8 cellular contexts compared by ENCODE assay signal in the genomic region with DNA sequence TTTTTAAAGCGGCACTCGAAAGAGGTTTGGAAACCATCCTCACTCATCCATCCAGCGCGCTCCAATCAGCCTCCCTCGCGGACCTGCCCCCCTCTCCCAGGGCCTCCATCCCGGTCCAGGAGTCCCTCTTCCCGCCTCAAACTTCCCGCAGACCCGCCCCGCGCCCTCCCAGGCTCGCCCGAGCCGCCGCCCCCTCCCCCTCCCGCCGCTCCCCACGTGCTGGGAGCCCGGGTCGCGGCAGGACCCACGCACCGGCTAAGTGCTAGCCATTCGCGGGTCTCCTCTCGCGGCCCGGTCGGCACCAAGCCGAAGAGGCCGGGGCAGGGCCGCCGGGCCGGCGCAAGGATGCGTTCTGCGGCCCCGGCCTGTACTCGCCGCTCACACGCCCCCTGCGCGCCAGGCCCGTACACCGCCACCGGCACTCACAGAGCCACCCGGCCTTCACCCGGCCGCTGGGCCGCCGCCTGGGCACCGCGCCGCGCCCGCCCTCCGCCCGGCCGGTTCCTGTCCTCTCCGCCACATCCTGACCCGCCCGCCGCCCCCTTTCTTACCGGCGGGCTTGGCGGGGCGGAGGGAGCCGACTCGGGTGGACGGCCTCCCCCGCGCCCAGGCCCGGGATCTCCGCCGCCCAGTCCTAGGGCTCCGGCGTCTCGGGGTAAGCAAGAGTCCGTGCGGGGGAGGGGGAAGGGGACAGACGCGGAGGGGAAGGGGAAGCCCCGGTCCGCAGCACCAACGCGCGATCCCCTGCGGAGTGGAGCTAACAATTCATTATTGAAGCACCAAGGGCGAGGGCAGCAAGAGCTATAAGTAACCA. TPM values are rescaled to one million over a fixed set of nuclear protein-coding genes. Genes with fewer than 3 reads are reported as not detected.
DNase-seq lines count a peak whose midpoint lies in the region; ATAC-seq, FAIRE-seq and TF ChIP-seq lines count a peak whose summit lies in the region.

No MANE protein-coding gene starts in this region.

- H3K4me2 ChIP-seq in trophoblast cell (ENCODE audit: low read length): peak overlapping the region; percentile 97

- no CpG with 5 or more reads among the region's 90 CpGs for WGBS in trophoblast cell (ENCODE audit: extremely low coverage, insufficient coverage, insufficient read length)

- H4K12ac ChIP-seq in trophoblast cell (ENCODE audit: low read depth, low read length): peak overlapping the region; percentile 95

- peak overlapping the region; percentile 98 for H3K18ac ChIP-seq in trophoblast cell (ENCODE audit: low read length)

- peak overlapping the region; percentile 100 for H3K9ac ChIP-seq in adipocyte (ENCODE audit: low read length)
- peak overlapping the region; percentile 90 for H3K9ac ChIP-seq in trophoblast cell (ENCODE audit: low read length)

- peak overlapping the region; percentile 64 for H2BK120ac ChIP-seq in trophoblast cell (ENCODE audit: insufficient read depth, low read length, poor library complexity)

- no peak for TF ChIP-seq CTCF in cardiac muscle cell (IDR thresholded peaks at IDR 0.05; ENCODE audit: low read depth, low read length)

- H3K79me1 ChIP-seq in trophoblast cell (ENCODE audit: low read length): peaks cover 12% of the 10 kb centered on the region

- H3K4me1 ChIP-seq in adipocyte (ENCODE audit: control insufficient read depth, insufficient read depth, low read length) (peaks cover 35% of the 10 kb centered on the region), cardiac muscle cell (ENCODE audit: low read depth) (peaks cover 9% of the 10 kb centered on the region), trophoblast cell (ENCODE audit: control insufficient read depth in 1 of 2, insufficient read depth in 2 of 2, low read length in 2 of 2) (no peaks in the 10 kb centered on the region)

- ATAC-seq in GM19351 (IDR thresholded peaks at IDR 0.05; ENCODE audit: unreplicated experiment) (peak; percentile 29), HG03442 (IDR thresholded peaks at IDR 0.05; ENCODE audit: unreplicated experiment) (peak; percentile 24)

- no peak overlapping the region for H3K23ac ChIP-seq in trophoblast cell (ENCODE audit: low read length)

- DNase-seq in C1 segment of cervical spinal cord (lab: John Stamatoyannopoulos, UW) (peak; percentile 12 to 86 (median 57)), RPMI8226 (peak; percentile 62), adipocyte (ENCODE audit: low read depth) (peak; percentile 94), cardiac muscle cell (ENCODE audit: low read depth in 1 of 2, low spot score in 1 of 2) (peak; percentile 67 to 72), trophoblast cell (peak; percentile 51 to 60), urothelium cell line (ENCODE audit: low spot score) (peak; percentile 66)

- no peak overlapping the region for H2BK12ac ChIP-seq in trophoblast cell (ENCODE audit: low read length)

- peak overlapping the region; percentile 91 for H2BK5ac ChIP-seq in trophoblast cell (ENCODE audit: low read depth, low read length, poor library complexity)

- H3K14ac ChIP-seq in trophoblast cell (ENCODE audit: low read length): peak overlapping the region; percentile 90

- H3K4me3 ChIP-seq in adipocyte (ENCODE audit: low read length) (peak overlapping the region; percentile 95), cardiac muscle cell (peak overlapping the region; percentile 67), trophoblast cell (ENCODE audit: low read depth, low read length) (peak overlapping the region; percentile 90)

- H2AK5ac ChIP-seq in trophoblast cell (ENCODE audit: low read length): no peak overlapping the region

- H3K36me3 ChIP-seq in adipocyte (ENCODE audit: control insufficient read depth, insufficient read depth, low read length, severe bottlenecking) (peaks cover 23% of the 10 kb centered on the region), cardiac muscle cell (peaks cover 19% of the 10 kb centered on the region), trophoblast cell (ENCODE audit: control insufficient read depth in 1 of 2, insufficient read depth in 2 of 2, low read length in 2 of 2) (peaks cover 8 to 11% of the 10 kb centered on the region in 2 experiments)

- H3K27ac ChIP-seq in cardiac muscle cell: peak overlapping the region; percentile 96
- peak overlapping the region; percentile 97 for H3K27ac ChIP-seq in trophoblast cell (ENCODE audit: low read depth, low read length)

- no peaks in the 10 kb centered on the region for H3K27me3 ChIP-seq in adipocyte (replicated peaks; ENCODE audit: control insufficient read depth, insufficient read depth, low read length)
- H3K27me3 ChIP-seq in cardiac muscle cell: no peaks in the 10 kb centered on the region
- H3K27me3 ChIP-seq in trophoblast cell (ENCODE audit: insufficient read depth, low read length): no peaks in the 10 kb centered on the region

- H4K8ac ChIP-seq in trophoblast cell (ENCODE audit: low read depth, low read length): peak overlapping the region; percentile 88

- peak overlapping the region; percentile 95 for H2AFZ ChIP-seq in trophoblast cell (ENCODE audit: insufficient read depth, low read length, poor library complexity)

- no peaks in the 10 kb centered on the region for H3K9me3 ChIP-seq in adipocyte (ENCODE audit: control insufficient read depth, low read length)
- H3K9me3 ChIP-seq in cardiac muscle cell (ENCODE audit: low read depth): no peaks in the 10 kb centered on the region
- no peaks in the 10 kb centered on the region for H3K9me3 ChIP-seq in trophoblast cell (ENCODE audit: insufficient read depth, low read depth, low read length)

- peak overlapping the region; percentile 85 for H3K4ac ChIP-seq in trophoblast cell (ENCODE audit: low read depth, low read length)

- no peak for FAIRE-seq in urothelium cell line (lab: Jason Lieb, UNC)

- H4K91ac ChIP-seq in trophoblast cell (ENCODE audit: low read depth, low read length): peak overlapping the region; percentile 95

- H3K79me2 ChIP-seq in trophoblast cell (ENCODE audit: control insufficient read depth, insufficient read depth, low read length, poor library complexity): peaks cover 13% of the 10 kb centered on the region

RNA-seq across cellular contexts. Expression of a gene that starts 0.6 kb away (rescaled TPM):
- total RNA-seq in cardiac muscle cell: 27.9 and 47.2 TPM in 2 replicates
- polyA plus RNA-seq in cardiac muscle cell: 11.4 and 18.2 TPM in 2 replicates
- 22.7 and 24.0 TPM in 2 replicates for polyA plus RNA-seq in trophoblast cell (2013)

Comparison
In these comparisons a context has a peak if more than half of its experiments do, and no peak if none do; other contexts are left out.
1. Peak in every context shown above with its lines: DNase-seq, ATAC-seq, H3K4me3 ChIP-seq and H3K27ac ChIP-seq.